34 cellular contexts compared by ENCODE assay signal in the genomic region with DNA sequence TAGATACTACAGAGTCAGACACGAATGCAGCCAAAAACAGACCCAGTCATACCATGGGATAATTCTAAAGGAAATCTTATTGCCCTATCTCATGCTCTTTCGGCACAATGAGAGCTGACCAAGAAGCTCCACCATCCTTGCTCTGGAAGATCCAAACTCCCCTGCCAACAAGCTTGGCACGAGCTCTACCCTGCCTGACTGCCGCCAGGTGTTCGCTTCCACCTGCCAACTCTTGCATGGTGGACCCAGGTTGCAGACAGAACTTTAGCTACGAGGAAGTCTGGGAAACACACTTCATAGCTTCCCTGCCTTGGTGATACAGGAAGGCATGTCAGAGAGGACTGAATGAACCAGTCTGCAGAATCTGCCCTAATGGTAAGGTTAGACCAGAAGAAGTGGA.
"Had no signal": no experiment of that assay in that cellular context is flagged by ENCODE, and none has a peak within 500 bp of the region (broad histone marks: within the 10 kb centered on the region; RNA-seq: fewer than 3 reads in every experiment).

No MANE protein-coding gene starts in this region.

- H3K36me3 ChIP-seq: MG63 had no signal

- H3K4me3 ChIP-seq: MG63 had no signal

- DNase-seq: Karpas-422, Kasumi-1, MG63, MM.1S, MV-4-11, NCI-H1048, NCI-H1092, NCI-H1092 treated with DMSO at 0.1 percent for 48 hours, NCI-H1105, NCI-H1105 treated with DMSO at 0.1 percent for 48 hours, NCI-H1417, NCI-H1417 treated with DMSO at 0.1 percent for 48 hours, NCI-H1436, NCI-H1436 treated with DMSO at 0.1 percent for 48 hours, NCI-H146, NCI-H1694, NCI-H1694 treated with DMSO at 0.1 percent for 48 hours, NCI-H187, NCI-H187 treated with DMSO at 0.1 percent for 48 hours, NCI-H1930, NCI-H2029, NCI-H2029 treated with DMSO at 0.1 percent for 48 hours, NCI-H2081, NCI-H2081 treated with DMSO at 0.1 percent for 48 hours, NCI-H2107, NCI-H2171, NCI-H2171 treated with DMSO at 0.1 percent for 48 hours, NCI-H2227 treated with DMSO at 0.1 percent for 48 hours, NCI-H226, NCI-H345, NCI-H446, NCI-H446 treated with DMSO at 0.1 percent for 48 hours, NCI-H510A, NCI-H510A treated with DMSO at 0.1 percent for 48 hours had no signal

- H3K9me3 ChIP-seq: MG63 had no signal
